ENCODE assay signal across 9 cellular contexts in the genomic region with DNA sequence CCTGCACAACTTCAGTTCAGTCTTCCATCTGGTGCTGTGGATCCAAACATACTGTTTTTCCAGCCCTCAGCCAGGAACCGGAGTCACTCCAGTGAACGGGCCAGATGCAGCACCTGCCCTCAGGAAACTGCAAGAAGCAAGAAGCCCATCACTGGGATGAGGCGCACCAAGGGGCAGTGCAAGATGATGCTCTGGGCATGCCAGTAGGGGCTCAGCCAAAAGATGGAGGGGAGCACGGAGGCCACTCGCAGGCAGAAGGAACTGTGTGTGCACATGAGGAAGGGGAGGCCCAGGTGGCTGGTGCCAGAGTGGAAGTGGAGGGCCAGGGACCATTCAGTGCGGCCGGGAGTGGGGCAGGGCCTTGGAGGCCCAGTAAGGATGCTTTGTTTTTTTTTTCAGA.
"Had no signal": no experiment of that assay in that cellular context is flagged by ENCODE, and none has a peak within 500 bp of the region (broad histone marks: within the 10 kb centered on the region; RNA-seq: fewer than 3 reads in every experiment).

No MANE protein-coding gene starts in this region.

- H3K4me3 ChIP-seq: esophagus muscularis mucosa, heart right ventricle, right atrium auricular region, skin epidermis, tibial nerve had no signal

- H3K9me3 ChIP-seq: esophagus muscularis mucosa, heart right ventricle, right atrium auricular region, tibial nerve had no signal

- H3K27ac ChIP-seq: brain microvascular endothelial cell, foreskin keratinocyte, WERI-Rb-1 had no signal

- H3K4me1 ChIP-seq: right atrium auricular region had no signal

- FAIRE-seq: kidney had no signal

- H3K36me3 ChIP-seq: brain microvascular endothelial cell, esophagus muscularis mucosa, heart right ventricle, right atrium auricular region, tibial nerve, WERI-Rb-1 had no signal

- DNase-seq: heart right ventricle, WERI-Rb-1 had no signal

- H3K27me3 ChIP-seq: brain microvascular endothelial cell, esophagus muscularis mucosa, foreskin keratinocyte, heart right ventricle, right atrium auricular region, tibial nerve had no signal
